ENCODE assay signal across 11 cellular contexts in genomic region chr14:90969493-90970166, GRCh38.
A peak's percentile ranks its signal among the peaks of the same experiment; 100 is the strongest.
DNase-seq lines count a peak whose midpoint lies in the region; ATAC-seq and TF ChIP-seq lines count a peak whose summit lies in the region.
"Had no signal": no experiment of that assay in that cellular context is flagged by ENCODE, and none has a peak within 500 bp of the region (broad histone marks: within the 10 kb centered on the region; RNA-seq: fewer than 3 reads in every experiment).

No MANE protein-coding gene starts in this region.

- peaks cover 8% of the 10 kb centered on the region for H3K9me3 Mint-ChIP-seq in activated T-helper 17 cell treated with anti-CD3 and anti-CD28 coated beads, Interleukin-2, amount 50 U/mL, for 72 hours
- H3K9me3 Mint-ChIP-seq: type B pancreatic cell had no signal

- H3K36me3 Mint-ChIP-seq in activated T-helper 17 cell treated with anti-CD3 and anti-CD28 coated beads, Interleukin-2, amount 50 U/mL, for 72 hours (ENCODE audit: low read depth): peaks cover 67% of the 10 kb centered on the region

- WGBS in transverse colon (ENCODE audit: low coverage in 1 of 2), 2 donors: 25 to 45% methylated on average over 2 to 3 of the region's 3 CpGs

- H3K4me1 Mint-ChIP-seq in activated T-helper 17 cell treated with anti-CD3 and anti-CD28 coated beads, Interleukin-2, amount 50 U/mL, for 72 hours: peaks cover 48% of the 10 kb centered on the region

- H3K9me3 ChIP-seq in left lung: peaks cover 0 to 9% of the 10 kb centered on the region in 2 donors
- H3K9me3 ChIP-seq in A673 (ENCODE audit: low read depth, low read length, poor library complexity, severe bottlenecking): no peaks in the 10 kb centered on the region
- H3K9me3 ChIP-seq in transverse colon: no peaks in the 10 kb centered on the region
- H3K9me3 ChIP-seq: psoas muscle had no signal

- CTCF ChIA-PET in A673 (lab: Charles Lee): no interaction called here

- peak overlapping the region; percentile 97 for H3K27ac Mint-ChIP-seq in activated T-helper 17 cell treated with anti-CD3 and anti-CD28 coated beads, Interleukin-2, amount 50 U/mL, for 72 hours
- H3K27ac Mint-ChIP-seq: type B pancreatic cell had no signal

- DNase-seq in EL (peak; percentile 3), MV-4-11 (lab: John Stamatoyannopoulos, UW) (peak; percentile 93), left lung (no peak), RPMI8226 (no peak), NCI-H446 (lab: John Stamatoyannopoulos, UW) (no peak), A673 (ENCODE audit: low spot score) (no peak), transverse colon (no peak)
- DNase-seq: DMS79, psoas muscle had no signal

- POLR2A ChIA-PET in A673 (lab: Charles Lee; ENCODE audit: low non-redundant PET): no interaction called here

- H3K27me3 Mint-ChIP-seq in activated T-helper 17 cell treated with anti-CD3 and anti-CD28 coated beads, Interleukin-2, amount 50 U/mL, for 72 hours: no peaks in the 10 kb centered on the region
- H3K27me3 Mint-ChIP-seq: type B pancreatic cell had no signal

- H3K4me3 Mint-ChIP-seq in activated T-helper 17 cell treated with anti-CD3 and anti-CD28 coated beads, Interleukin-2, amount 50 U/mL, for 72 hours: peak overlapping the region; percentile 81
- H3K4me3 Mint-ChIP-seq: type B pancreatic cell had no signal

- H3K4me1 ChIP-seq in left lung (peaks cover 0 to 23% of the 10 kb centered on the region in 2 donors), A673 (ENCODE audit: insufficient read depth, low read length, poor library complexity, severe bottlenecking) (no peaks in the 10 kb centered on the region), transverse colon (peaks cover 0 to 28% (median 6%) of the 10 kb centered on the region in 4 donors)

- ATAC-seq in activated T-helper 17 cell treated with anti-CD3 and anti-CD28 coated beads, Interleukin-2, amount 50 U/mL, for 72 hours (replicated peaks): peak; percentile 68
- peak; percentile 72 for ATAC-seq in left lung
- ATAC-seq: psoas muscle had no signal

- no peak for TF ChIP-seq EP300 in transverse colon (IDR thresholded peaks at IDR 0.05; ENCODE audit: low read depth)

- BruUV-seq in A673 (replicated peaks; lab: Mats Ljungman, UMichigan): no TSS peak

- in situ Hi-C loops in transverse colon (cut with MboI; ENCODE audit: low pct_ligation_motif_present in 1 of 4, low pct_unique_long_range_greater_than_20kb in 1 of 4, low sequenced_read_pairs in 3 of 4): no loop called here

- H3K27me3 ChIP-seq in left lung (no peaks in the 10 kb centered on the region), A673 (replicated peaks; ENCODE audit: insufficient read depth, low read depth, low read length, poor library complexity) (no peaks in the 10 kb centered on the region), transverse colon (no peaks in the 10 kb centered on the region)

- intact Hi-C loops in left lung (cut with DNase I) (no loop called here), A673 (cut with micrococcal nuclease; ENCODE audit: unreplicated experiment) (no loop called here), transverse colon (cut with DNase I; ENCODE audit: low total_unique reads) (no loop called here)

- no peaks in the 10 kb centered on the region for H3K36me3 ChIP-seq in left lung
- H3K36me3 ChIP-seq in A673 (ENCODE audit: insufficient read depth, low read length, poor library complexity, severe bottlenecking): no peaks in the 10 kb centered on the region
- H3K36me3 ChIP-seq in transverse colon: no peaks in the 10 kb centered on the region

- H3K4me3 ChIP-seq in left lung (no peak overlapping the region), A673 (ENCODE audit: low read depth, low read length, poor library complexity, severe bottlenecking) (no peak overlapping the region), transverse colon (no peak overlapping the region)
- H3K4me3 ChIP-seq: psoas muscle had no signal

- TF ChIP-seq CTCF in left lung (IDR thresholded peaks at IDR 0.05) (no peak), A673 (conservative IDR thresholded peaks at IDR 0.05; ENCODE audit: low read depth, low read length) (no peak), transverse colon (IDR thresholded peaks at IDR 0.05) (no peak)

- TF ChIP-seq POLR2A in transverse colon (IDR thresholded peaks at IDR 0.05): no peak

- H3K27ac ChIP-seq in left lung (no peak overlapping the region), A673 (ENCODE audit: low read depth, low read length, poor library complexity, severe bottlenecking) (no peak overlapping the region), transverse colon (no peak overlapping the region)
- H3K27ac ChIP-seq: psoas muscle had no signal

Comparison
In these comparisons a context has a peak if more than half of its experiments do, and no peak if none do; other contexts are left out.
1. DNase-seq: peak in EL (single experiment) and MV-4-11 (single experiment); none in left lung (0 of 2), RPMI8226 (single experiment), NCI-H446 (0 of 2), A673 (single experiment) and transverse colon (single experiment).